In the genomic region with DNA sequence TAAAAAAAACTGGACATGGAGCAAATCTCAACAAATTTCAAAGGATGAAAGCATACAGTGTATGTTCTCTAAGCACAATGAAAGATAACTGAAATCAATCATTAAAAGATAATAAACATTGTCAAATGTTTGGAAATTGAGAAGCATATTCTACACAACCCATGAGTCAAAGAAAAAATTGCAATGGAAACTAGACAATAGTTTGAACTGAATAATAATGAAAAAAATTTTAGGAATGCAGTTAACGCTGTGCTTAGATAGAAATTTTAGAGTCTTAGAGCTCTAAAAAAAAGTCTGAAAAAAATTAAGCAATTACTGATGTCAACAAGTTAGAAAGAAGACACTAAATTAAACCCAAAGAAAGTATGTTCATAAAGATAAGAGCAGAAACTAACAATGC, we compare ENCODE assay signal across 21 cellular contexts. TPM values are rescaled to one million over a fixed set of nuclear protein-coding genes. Genes with fewer than 3 reads are reported as not detected.
DNase-seq lines count a peak whose midpoint lies in the region; ATAC-seq, FAIRE-seq and TF ChIP-seq lines count a peak whose summit lies in the region.
"Had no signal": no experiment of that assay in that cellular context is flagged by ENCODE, and none has a peak within 500 bp of the region (broad histone marks: within the 10 kb centered on the region; RNA-seq: fewer than 3 reads in every experiment).

No MANE protein-coding gene starts in this region.

- no peak for TF ChIP-seq POLR2A in GM12892 (IDR thresholded peaks at IDR 0.05; ENCODE audit: low read depth, low read length)

- H2AFZ ChIP-seq in GM23338 = no peak overlapping the region

- no peaks in the 10 kb centered on the region for H3K27me3 ChIP-seq in GM23338 (ENCODE audit: insufficient read depth)
- H3K27me3 ChIP-seq: MG63, SJSA1 had no signal

- no peaks in the 10 kb centered on the region for H4K20me1 ChIP-seq in GM23338 (replicated peaks; ENCODE audit: insufficient read depth)

- H3F3A ChIP-seq in GM23338 (replicated peaks; ENCODE audit: low read depth) = no peaks in the 10 kb centered on the region

- no peak for FAIRE-seq in GM12892 (lab: Jason Lieb, UNC)
- FAIRE-seq: H54 had no signal

- peaks cover 25% of the 10 kb centered on the region; the same call in 2 of the 3 replicates for H3K36me3 Mint-ChIP-seq in GM23338 (ENCODE audit: low read depth)

- peaks cover 23% of the 10 kb centered on the region for H3K4me1 ChIP-seq in GM23338 (ENCODE audit: insufficient read depth)
- H3K4me1 ChIP-seq: SJSA1 had no signal

- TF ChIP-seq CTCF in GM23338 (conservative IDR thresholded peaks at IDR 0.05; ENCODE audit: low read depth in 2 of 2) = no peak
- no peak for TF ChIP-seq CTCF in choroid plexus epithelial cell (conservative IDR thresholded peaks at IDR 0.05; ENCODE audit: low read depth, low read length)

- H3K9me3 Mint-ChIP-seq in GM23338 = peaks cover 9% of the 10 kb centered on the region; the same call in 2 of the 3 replicates

- no peak overlapping the region for H3K27ac ChIP-seq in GM23338 (ENCODE audit: low read depth)
- H3K27ac ChIP-seq: SJSA1 had no signal

- H3K4me3 ChIP-seq in GM23338 = no peak overlapping the region
- no peak overlapping the region for H3K4me3 ChIP-seq in choroid plexus epithelial cell (ENCODE audit: low read depth, low read length)
- H3K4me3 ChIP-seq: MG63, SJSA1 had no signal

- ATAC-seq in GM23338 = no peak
- no peak for ATAC-seq in HG02798 (IDR thresholded peaks at IDR 0.05; ENCODE audit: poor library complexity, unreplicated experiment)
- ATAC-seq: Panc1 had no signal

- no peak overlapping the region for H3K4me3 Mint-ChIP-seq in GM23338
- H3K4me3 Mint-ChIP-seq: B cell had no signal

- DNase-seq in EH (ENCODE audit: low read depth) = peak; percentile 46
- no peak for DNase-seq in GM23338 (ENCODE audit: low spot score)
- DNase-seq in choroid plexus epithelial cell (ENCODE audit: low read depth) = peak; percentile 18
- peak; percentile 33 for DNase-seq in iris pigment epithelial cell (ENCODE audit: low read depth)
- no peak for DNase-seq in NCI-H2196 treated with DMSO at 0.1 percent for 48 hours (lab: John Stamatoyannopoulos, UW; ENCODE audit: unreplicated experiment)
- DNase-seq in GM12892 (ENCODE audit: insufficient read length) = no peak
- DNase-seq: ACHN, COR-L47, Kasumi-1, MG63, NCI-H1048, NCI-H1436, NCI-H1930, NCI-H2171 treated with DMSO at 0.1 percent for 48 hours, NCI-H446 treated with DMSO at 0.1 percent for 48 hours, SW 1271 had no signal

- H3K27me3 Mint-ChIP-seq in GM23338 (ENCODE audit: insufficient read depth, low read depth, poor library complexity) = peaks cover 2% of the 10 kb centered on the region
- H3K27me3 Mint-ChIP-seq: B cell had no signal

- no peaks in the 10 kb centered on the region; the same call in 1 of the 2 replicates for H3K79me2 ChIP-seq in GM23338 (replicated peaks; ENCODE audit: insufficient read depth)

- H3K9me2 ChIP-seq in GM23338 (ENCODE audit: insufficient read depth) = 0 out of 2 replicates have a peak, but pooled peaks cover 4% of the 10 kb centered on the region

- H3K4me1 Mint-ChIP-seq in GM23338 = peaks cover 21% of the 10 kb centered on the region
- H3K4me1 Mint-ChIP-seq: B cell had no signal

- no peaks in the 10 kb centered on the region for H3K36me3 ChIP-seq in GM23338 (ENCODE audit: insufficient read depth)

- peak overlapping the region; percentile 38; the same call in 1 of the 2 replicates for H3K4me2 ChIP-seq in GM23338

- H3K27ac Mint-ChIP-seq in GM23338 = no peak overlapping the region
- H3K27ac Mint-ChIP-seq: B cell had no signal

TF ChIP-seq in GM23338, 12 proteins besides CTCF, POLR2A, EP300 and RAD21 (continues in another document):
- no peak for TF ChIP-seq EZH2phosphoT487 (IDR thresholded peaks at IDR 0.05; ENCODE audit: unreplicated experiment)
- TF ChIP-seq, protein P1, sequence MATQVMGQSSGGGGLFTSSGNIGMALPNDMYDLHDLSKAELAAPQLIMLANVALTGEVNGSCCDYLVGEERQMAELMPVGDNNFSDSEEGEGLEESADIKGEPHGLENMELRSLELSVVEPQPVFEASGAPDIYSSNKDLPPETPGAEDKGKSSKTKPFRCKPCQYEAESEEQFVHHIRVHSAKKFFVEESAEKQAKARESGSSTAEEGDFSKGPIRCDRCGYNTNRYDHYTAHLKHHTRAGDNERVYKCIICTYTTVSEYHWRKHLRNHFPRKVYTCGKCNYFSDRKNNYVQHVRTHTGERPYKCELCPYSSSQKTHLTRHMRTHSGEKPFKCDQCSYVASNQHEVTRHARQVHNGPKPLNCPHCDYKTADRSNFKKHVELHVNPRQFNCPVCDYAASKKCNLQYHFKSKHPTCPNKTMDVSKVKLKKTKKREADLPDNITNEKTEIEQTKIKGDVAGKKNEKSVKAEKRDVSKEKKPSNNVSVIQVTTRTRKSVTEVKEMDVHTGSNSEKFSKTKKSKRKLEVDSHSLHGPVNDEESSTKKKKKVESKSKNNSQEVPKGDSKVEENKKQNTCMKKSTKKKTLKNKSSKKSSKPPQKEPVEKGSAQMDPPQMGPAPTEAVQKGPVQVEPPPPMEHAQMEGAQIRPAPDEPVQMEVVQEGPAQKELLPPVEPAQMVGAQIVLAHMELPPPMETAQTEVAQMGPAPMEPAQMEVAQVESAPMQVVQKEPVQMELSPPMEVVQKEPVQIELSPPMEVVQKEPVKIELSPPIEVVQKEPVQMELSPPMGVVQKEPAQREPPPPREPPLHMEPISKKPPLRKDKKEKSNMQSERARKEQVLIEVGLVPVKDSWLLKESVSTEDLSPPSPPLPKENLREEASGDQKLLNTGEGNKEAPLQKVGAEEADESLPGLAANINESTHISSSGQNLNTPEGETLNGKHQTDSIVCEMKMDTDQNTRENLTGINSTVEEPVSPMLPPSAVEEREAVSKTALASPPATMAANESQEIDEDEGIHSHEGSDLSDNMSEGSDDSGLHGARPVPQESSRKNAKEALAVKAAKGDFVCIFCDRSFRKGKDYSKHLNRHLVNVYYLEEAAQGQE (IDR thresholded peaks at IDR 0.05; ENCODE audit: unreplicated experiment) = no peak
- no peak for TF ChIP-seq STAT1 (IDR thresholded peaks at IDR 0.05; ENCODE audit: unreplicated experiment)
- no peak for TF ChIP-seq EZH2 (IDR thresholded peaks at IDR 0.05; ENCODE audit: low read depth, unreplicated experiment)
- TF ChIP-seq, protein P2, sequence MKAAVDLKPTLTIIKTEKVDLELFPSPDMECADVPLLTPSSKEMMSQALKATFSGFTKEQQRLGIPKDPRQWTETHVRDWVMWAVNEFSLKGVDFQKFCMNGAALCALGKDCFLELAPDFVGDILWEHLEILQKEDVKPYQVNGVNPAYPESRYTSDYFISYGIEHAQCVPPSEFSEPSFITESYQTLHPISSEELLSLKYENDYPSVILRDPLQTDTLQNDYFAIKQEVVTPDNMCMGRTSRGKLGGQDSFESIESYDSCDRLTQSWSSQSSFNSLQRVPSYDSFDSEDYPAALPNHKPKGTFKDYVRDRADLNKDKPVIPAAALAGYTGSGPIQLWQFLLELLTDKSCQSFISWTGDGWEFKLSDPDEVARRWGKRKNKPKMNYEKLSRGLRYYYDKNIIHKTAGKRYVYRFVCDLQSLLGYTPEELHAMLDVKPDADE (IDR thresholded peaks at IDR 0.05) = no peak
- TF ChIP-seq POLR2AphosphoS5 (IDR thresholded peaks at IDR 0.05; ENCODE audit: low read depth) = no peak
- no peak for TF ChIP-seq ZNF114 (CRISPR knock-in tag; IDR thresholded peaks at IDR 0.05)

RNA-seq across cellular contexts. Expression of a gene that starts 15.5 kb away (rescaled TPM):
- total RNA-seq in GM23338 (2014; rRNA removed; shearing (Covaris generic)) = 9.8 and 13.1 TPM in 2 replicates
- polyA plus RNA-seq in GM23338 (2016; fragmentation: Nextera tagmentation; extraction: Ambion mirVana) = 7.8 and 8.5 TPM in 2 replicates
- 23.8 TPM for polyA plus RNA-seq in GM12892 (2012; ENCODE audit: missing spikeins)

RNA-seq across cellular contexts. Expression of a gene that starts 15.8 kb away (rescaled TPM):
- total RNA-seq in GM23338 (2014; rRNA removed; shearing (Covaris generic)) = 40.9 and 69.0 TPM in 2 replicates
- 24.3 and 24.7 TPM in 2 replicates for polyA plus RNA-seq in GM23338 (2016; fragmentation: Nextera tagmentation; extraction: Ambion mirVana)
- polyA plus RNA-seq in GM12892 (2012; ENCODE audit: missing spikeins) = 11.4 TPM

RNA-seq across cellular contexts. Expression of a gene that starts 44.7 kb away (rescaled TPM):
- total RNA-seq in GM23338 (2014; rRNA removed; shearing (Covaris generic)) = not detected in 2 replicates
- polyA plus RNA-seq in GM23338 (2016; fragmentation: Nextera tagmentation; extraction: Ambion mirVana) = not detected in 2 replicates
- polyA plus RNA-seq in GM12892 (2012; ENCODE audit: missing spikeins) = 0.83 TPM
- total RNA-seq: SJSA1 had no signal

Comparison
In these comparisons a context has a peak if more than half of its experiments do, and no peak if none do; other contexts are left out.
1. DNase-seq: peak in EH (single experiment), choroid plexus epithelial cell (single experiment) and iris pigment epithelial cell (single experiment); none in GM23338 (single experiment), NCI-H2196 treated with DMSO at 0.1 percent for 48 hours (single experiment) and GM12892 (single experiment).